ENCODE assay signal across 37 cellular contexts in the genomic region with DNA sequence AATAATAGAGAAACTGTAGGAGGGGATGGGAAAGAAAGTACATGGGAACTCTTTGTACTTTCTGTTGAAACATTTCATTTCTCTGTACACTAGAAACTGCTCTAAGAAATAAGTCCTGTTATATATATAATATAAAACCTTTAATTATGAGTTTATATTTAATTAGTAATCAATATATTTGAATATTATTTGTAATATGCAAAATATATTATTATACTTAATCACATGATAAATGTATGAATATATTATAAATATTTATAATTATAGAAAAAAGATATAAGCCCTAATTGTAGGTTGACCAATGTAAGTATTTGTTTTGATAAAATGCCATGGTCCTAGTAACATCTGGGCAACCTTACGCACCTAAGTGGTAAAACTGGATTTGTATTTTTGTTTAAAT. TPM values are rescaled to one million over a fixed set of nuclear protein-coding genes. Genes with fewer than 3 reads are reported as not detected.
"Had no signal": no experiment of that assay in that cellular context is flagged by ENCODE, and none has a peak within 500 bp of the region (broad histone marks: within the 10 kb centered on the region; RNA-seq: fewer than 3 reads in every experiment).

No MANE protein-coding gene starts in this region.

- H3K4me3 ChIP-seq: lower lobe of right lung, neural progenitor cell, right atrium auricular region, right lobe of liver, stomach, testis, thyroid gland, transverse colon, upper lobe of left lung, vagina had no signal

- H3K36me3 ChIP-seq: lower lobe of right lung, neural progenitor cell, neutrophil, right atrium auricular region, right lobe of liver, stomach, thyroid gland, transverse colon, upper lobe of left lung, vagina had no signal

- H3K36me3 Mint-ChIP-seq: immature natural killer cell; naive B cell; natural killer cell; neural progenitor cell; stimulated activated naive B cell treated with anti-CD40 and anti-IgM and Interleukin-4, amounts not matched to agents 10 μg/mL and 1 μg/mL and 100 μg/mL, for 72 hours had no signal

- H3K27me3 Mint-ChIP-seq: naive B cell; progenitor cell of endocrine pancreas; stimulated activated naive B cell treated with anti-CD40 and anti-IgM and Interleukin-4, amounts not matched to agents 10 μg/mL and 1 μg/mL and 100 μg/mL, for 72 hours had no signal

- H3K27ac ChIP-seq: lower lobe of right lung, neural progenitor cell, neutrophil, right atrium auricular region, right lobe of liver, stomach, testis, thyroid gland, transverse colon, upper lobe of left lung, vagina had no signal

- H3K4me1 Mint-ChIP-seq: immature natural killer cell; naive B cell; natural killer cell; nephron progenitor cell; neural progenitor cell; stimulated activated naive B cell treated with anti-CD40 and anti-IgM and Interleukin-4, amounts not matched to agents 10 μg/mL and 1 μg/mL and 100 μg/mL, for 72 hours had no signal

- ATAC-seq: left cardiac atrium; left lobe of liver; left ventricle myocardium superior; lower lobe of right lung; natural killer cell; right lobe of liver; stimulated activated naive B cell treated with anti-CD40 and anti-IgM and Interleukin-4, amounts not matched to agents 10 μg/mL and 1 μg/mL and 100 μg/mL, for 72 hours; stimulated activated naive CD8-positive, alpha-beta T cell treated with anti-CD3 and anti-CD28 coated beads, Interleukin-15, Interleukin-2, amounts not matched to agents 100 U/mL and 50 U/mL, for 24 hours had no signal

- DNase-seq: hypothalamus; immature natural killer cell; islet precursor cell; kidney glomerular epithelial cell; left cardiac atrium; left ventricle myocardium superior; lower lobe of right lung; mammary epithelial cell; mesenchymal stem cell; naive B cell; natural killer cell; nephron progenitor cell; occipital lobe; right lobe of liver; stimulated activated CD4-positive, alpha-beta T cell treated with anti-CD3 and anti-CD28 coated beads, Interleukin-12 subunit alpha, Interleukin-12 subunit beta, amount 100 ng/mL, for 4 hours; stimulated activated CD4-positive, alpha-beta T cell treated with anti-CD3 and anti-CD28 coated beads, Interleukin-15, amount 100 ng/mL, for 24 hours; stimulated activated CD4-positive, alpha-beta T cell treated with anti-CD3 and anti-CD28 coated beads, Interleukin-2, amount 100 ng/mL, for 24 hours; stimulated activated CD4-positive, alpha-beta T cell treated with anti-CD3 and anti-CD28 coated beads, Interleukin-4, amount 100 ng/mL, for 1 hour; stimulated activated naive B cell treated with anti-CD40 and anti-IgM and Interleukin-4, amounts not matched to agents 10 μg/mL and 1 μg/mL and 100 μg/mL, for 72 hours; stimulated activated naive CD8-positive, alpha-beta T cell treated with anti-CD3 and anti-CD28 coated beads, Interleukin-15, Interleukin-2, amounts not matched to agents 100 U/mL and 50 U/mL, for 24 hours; stomach; testis; thyroid gland; transverse colon; upper lobe of left lung had no signal

- H3K9me3 ChIP-seq: lower lobe of right lung, neutrophil, right atrium auricular region, right lobe of liver, stomach, testis, thyroid gland, transverse colon, upper lobe of left lung, vagina had no signal

- H3K27ac Mint-ChIP-seq: immature natural killer cell; naive B cell; natural killer cell; nephron progenitor cell; neural progenitor cell; progenitor cell of endocrine pancreas; stimulated activated naive B cell treated with anti-CD40 and anti-IgM and Interleukin-4, amounts not matched to agents 10 μg/mL and 1 μg/mL and 100 μg/mL, for 72 hours had no signal

- H3K9me3 Mint-ChIP-seq: naive B cell; nephron progenitor cell; neural progenitor cell; stimulated activated naive B cell treated with anti-CD40 and anti-IgM and Interleukin-4, amounts not matched to agents 10 μg/mL and 1 μg/mL and 100 μg/mL, for 72 hours had no signal

- H3K4me2 ChIP-seq: neural progenitor cell had no signal

- H3K4me3 Mint-ChIP-seq: immature natural killer cell; naive B cell; natural killer cell; nephron progenitor cell; neural progenitor cell; stimulated activated naive B cell treated with anti-CD40 and anti-IgM and Interleukin-4, amounts not matched to agents 10 μg/mL and 1 μg/mL and 100 μg/mL, for 72 hours had no signal

- H3K27me3 ChIP-seq: neural progenitor cell, neutrophil, right atrium auricular region, right lobe of liver, stomach, testis, thyroid gland, transverse colon, upper lobe of left lung, vagina had no signal

- H2AFZ ChIP-seq: neural progenitor cell had no signal

- H3K9ac ChIP-seq: neural progenitor cell had no signal

- H3K4me1 ChIP-seq: lower lobe of right lung, neural progenitor cell, right atrium auricular region, right lobe of liver, stomach, testis, thyroid gland, transverse colon, upper lobe of left lung, vagina had no signal

RNA-seq across cellular contexts. Expression of a gene that starts 51.0 kb away (rescaled TPM):
- total RNA-seq: left cardiac atrium, left lobe of liver, left ventricle myocardium superior, lower lobe of right lung, mammary epithelial cell, mononuclear cell, natural killer cell, occipital lobe, osteocyte, progenitor cell of endocrine pancreas, pulmonary artery endothelial cell, renal cortical epithelial cell, right atrium auricular region, right lobe of liver, skeletal muscle tissue, stomach, testis, thyroid gland, transverse colon, upper lobe of left lung, urinary bladder, vagina had no signal
- polyA plus RNA-seq: immature natural killer cell, mammary epithelial cell, stomach, urinary bladder had no signal
